In genomic region chr5:60023255-60023654, GRCh38 we compare ENCODE assay signal across 19 cellular contexts.
DNase-seq lines count a peak whose midpoint lies in the region; ATAC-seq and TF ChIP-seq lines count a peak whose summit lies in the region.
"Had no signal": no experiment of that assay in that cellular context is flagged by ENCODE, and none has a peak within 500 bp of the region (broad histone marks: within the 10 kb centered on the region; RNA-seq: fewer than 3 reads in every experiment).

No MANE protein-coding gene starts in this region.

- no peak for TF ChIP-seq CTCF in Peyer's patch (IDR thresholded peaks at IDR 0.05)

- no peak for ATAC-seq in natural killer cell treated with Interleukin-12 subunit alpha and Interleukin-12 subunit beta and Interleukin-15 and Interleukin-18, amount 100 ng/mL, for 72 hours

- H3K27me3 Mint-ChIP-seq in natural killer cell treated with Interleukin-12 subunit alpha and Interleukin-12 subunit beta and Interleukin-15 and Interleukin-18, amount 100 ng/mL, for 72 hours, result no peaks in the 10 kb centered on the region
- H3K27me3 Mint-ChIP-seq: B cell; CD4-positive, alpha-beta T cell had no signal

- DNase-seq in ELR (ENCODE audit: low read depth) (peak; percentile 2), amniotic epithelial cell (ENCODE audit: low read depth) (peak; percentile 88), iris pigment epithelial cell (ENCODE audit: low read depth) (peak; percentile 89), renal cortical epithelial cell (ENCODE audit: low read depth) (peak; percentile 8), posterior cingulate gyrus (no peak), Peyer's patch (no peak), NCI-H128 (lab: John Stamatoyannopoulos, UW; ENCODE audit: unreplicated experiment) (no peak)
- no peak for DNase-seq in natural killer cell treated with Interleukin-12 subunit alpha and Interleukin-12 subunit beta and Interleukin-15 and Interleukin-18, amount 100 ng/mL, for 72 hours (ENCODE audit: low spot score)
- DNase-seq: Calu3; CD4-positive, alpha-beta T cell; DMS79 treated with DMSO at 0.1 percent for 48 hours; H9; IMR-90; Kasumi-1; NCI-H1436; NCI-H2029 treated with DMSO at 0.1 percent for 48 hours; NCI-H510A treated with DMSO at 0.1 percent for 48 hours; SJCRH30 had no signal

- H3K27ac Mint-ChIP-seq in natural killer cell treated with Interleukin-12 subunit alpha and Interleukin-12 subunit beta and Interleukin-15 and Interleukin-18, amount 100 ng/mL, for 72 hours, result no peak overlapping the region
- H3K27ac Mint-ChIP-seq: B cell; CD4-positive, alpha-beta T cell had no signal

- H3K9me3 ChIP-seq in Peyer's patch, result no peaks in the 10 kb centered on the region
- H3K9me3 ChIP-seq: SJCRH30 had no signal

- H3K4me3 Mint-ChIP-seq in natural killer cell treated with Interleukin-12 subunit alpha and Interleukin-12 subunit beta and Interleukin-15 and Interleukin-18, amount 100 ng/mL, for 72 hours, result no peak overlapping the region
- H3K4me3 Mint-ChIP-seq: B cell; CD4-positive, alpha-beta T cell; H9 had no signal

- no peaks in the 10 kb centered on the region for H3K4me1 Mint-ChIP-seq in natural killer cell treated with Interleukin-12 subunit alpha and Interleukin-12 subunit beta and Interleukin-15 and Interleukin-18, amount 100 ng/mL, for 72 hours (ENCODE audit: low read depth in 2 of 2)
- H3K4me1 Mint-ChIP-seq: B cell had no signal

- H3K4me3 ChIP-seq in Peyer's patch, result no peak overlapping the region
- H3K4me3 ChIP-seq: SJCRH30 had no signal

- no peaks in the 10 kb centered on the region for H3K4me1 ChIP-seq in Peyer's patch
- H3K4me1 ChIP-seq: SJCRH30 had no signal

- H3K27me3 ChIP-seq in Peyer's patch, result no peaks in the 10 kb centered on the region
- H3K27me3 ChIP-seq: SJCRH30 had no signal

- no peak for TF ChIP-seq POLR2A in Peyer's patch (IDR thresholded peaks at IDR 0.05)

- H3K36me3 Mint-ChIP-seq in natural killer cell treated with Interleukin-12 subunit alpha and Interleukin-12 subunit beta and Interleukin-15 and Interleukin-18, amount 100 ng/mL, for 72 hours, result no peaks in the 10 kb centered on the region

- no peaks in the 10 kb centered on the region for H3K36me3 ChIP-seq in Peyer's patch
- H3K36me3 ChIP-seq: SJCRH30 had no signal

- no peak overlapping the region for H3K27ac ChIP-seq in Peyer's patch
- H3K27ac ChIP-seq: SJCRH30 had no signal

- intact Hi-C loops in posterior cingulate gyrus (cut with DNase I), result no loop called here

- H3K9me3 Mint-ChIP-seq in natural killer cell treated with Interleukin-12 subunit alpha and Interleukin-12 subunit beta and Interleukin-15 and Interleukin-18, amount 100 ng/mL, for 72 hours, result peaks cover 9% of the 10 kb centered on the region
- H3K9me3 Mint-ChIP-seq: CD4-positive, alpha-beta T cell; H9 had no signal

Comparison
In these comparisons a context has a peak if more than half of its experiments do, and no peak if none do; other contexts are left out.
1. DNase-seq: peak in ELR (single experiment), amniotic epithelial cell (single experiment), iris pigment epithelial cell (single experiment) and renal cortical epithelial cell (single experiment); none in posterior cingulate gyrus (0 of 10), Peyer's patch (0 of 3), natural killer cell treated with Interleukin-12 subunit alpha and Interleukin-12 subunit beta and Interleukin-15 and Interleukin-18, amount 100 ng/mL, for 72 hours (single experiment) and NCI-H128 (single experiment).